In the genomic region with DNA sequence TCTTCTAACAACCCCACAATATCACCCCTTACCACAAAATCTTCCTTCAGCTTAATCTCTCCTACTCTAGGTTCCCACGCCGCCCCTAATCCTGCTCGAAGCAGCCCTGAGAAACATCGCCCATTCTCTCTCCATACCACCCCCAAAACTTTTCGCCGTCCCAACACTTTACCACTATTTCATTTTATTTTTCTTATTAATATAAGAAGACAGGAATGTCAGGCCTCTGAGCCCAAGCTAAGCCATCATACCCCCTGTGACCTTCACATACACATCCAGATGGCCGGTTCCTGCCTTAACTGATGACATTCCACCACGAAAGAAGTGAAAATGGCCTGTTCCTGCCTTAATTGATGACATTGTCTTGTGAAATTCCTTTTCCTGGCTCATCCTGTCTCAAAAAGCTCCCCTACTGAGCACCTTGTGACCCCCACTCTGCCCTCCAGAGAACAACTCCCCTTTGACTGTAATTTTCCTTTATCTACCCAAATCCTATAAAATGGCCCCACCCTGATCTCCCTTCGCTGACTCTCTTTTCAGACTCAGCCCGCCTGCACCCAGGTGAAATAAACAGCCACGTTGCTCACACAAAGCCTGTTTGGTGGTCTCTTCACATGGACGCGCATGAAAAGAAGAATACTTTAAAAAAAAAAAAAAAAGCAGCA, we compare ENCODE assay signal across 2 cellular contexts.
TF ChIP-seq lines count a peak whose summit lies in the region.

No MANE protein-coding gene starts in this region.

TF ChIP-seq in GM23338, 12 proteins besides CTCF, POLR2A, EP300 and RAD21:
- TF ChIP-seq NANOG (IDR thresholded peaks at IDR 0.05; ENCODE audit: borderline replicate concordance) (peak; percentile 86), CREB1 (CRISPR knock-in tag; IDR thresholded peaks at IDR 0.05; ENCODE audit: low read depth) (peak; percentile 47; the same call in 1 of the 2 replicates)
TF ChIP-seq in GM23338: peak in this region for 2; not testable (repeated sequence) for 10.

TF ChIP-seq in WTC11, 78 proteins besides CTCF, POLR2A, EP300 and RAD21:
- TF ChIP-seq, protein P1, sequence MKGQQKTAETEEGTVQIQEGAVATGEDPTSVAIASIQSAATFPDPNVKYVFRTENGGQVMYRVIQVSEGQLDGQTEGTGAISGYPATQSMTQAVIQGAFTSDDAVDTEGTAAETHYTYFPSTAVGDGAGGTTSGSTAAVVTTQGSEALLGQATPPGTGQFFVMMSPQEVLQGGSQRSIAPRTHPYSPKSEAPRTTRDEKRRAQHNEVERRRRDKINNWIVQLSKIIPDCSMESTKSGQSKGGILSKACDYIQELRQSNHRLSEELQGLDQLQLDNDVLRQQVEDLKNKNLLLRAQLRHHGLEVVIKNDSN (CRISPR knock-in tag; IDR thresholded peaks at IDR 0.05), result peak; percentile 31; the same call in 1 of the 2 replicates
- peak; percentile 93; the same call in 1 of the 2 replicates for TF ChIP-seq TEAD1 (CRISPR knock-in tag; IDR thresholded peaks at IDR 0.05)
- TF ChIP-seq FOXP4 (CRISPR knock-in tag; IDR thresholded peaks at IDR 0.05), result peak; percentile 32; the same call in 1 of the 2 replicates
- 0 out of 2 replicates have a peak, but pooled peaks have one; percentile 12 for TF ChIP-seq FOXK1 (CRISPR knock-in tag; IDR thresholded peaks at IDR 0.05)
- TF ChIP-seq TEAD4 (CRISPR knock-in tag; IDR thresholded peaks at IDR 0.05), result peak; percentile 68
TF ChIP-seq in WTC11: peak in this region for 5; not testable (repeated sequence) for 73.
